ENCODE assay signal across 19 cellular contexts in the genomic region with DNA sequence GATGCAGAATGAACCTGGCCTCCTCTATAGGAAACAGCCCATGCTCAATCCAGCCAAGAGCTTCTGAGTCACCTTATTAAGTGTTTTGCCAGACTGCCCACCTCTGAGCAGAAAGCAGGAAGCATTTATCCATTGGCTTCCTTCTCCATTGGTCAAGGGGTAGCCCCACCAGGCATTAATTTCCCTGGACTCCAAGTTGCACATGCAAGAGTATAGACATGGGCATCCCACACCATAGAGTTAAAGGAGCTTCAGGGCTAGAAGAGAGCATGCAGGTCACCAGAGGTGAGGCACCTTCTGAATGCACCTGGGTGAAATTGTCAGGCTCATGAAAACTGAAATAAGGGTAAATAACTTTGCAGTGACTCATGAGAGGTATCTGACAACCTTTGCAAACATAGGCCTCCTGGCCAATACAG.
A peak's percentile ranks its signal among the peaks of the same experiment; 100 is the strongest.
DNase-seq lines count a peak whose midpoint lies in the region; ATAC-seq and TF ChIP-seq lines count a peak whose summit lies in the region.
"Had no signal": no experiment of that assay in that cellular context is flagged by ENCODE, and none has a peak within 500 bp of the region (broad histone marks: within the 10 kb centered on the region; RNA-seq: fewer than 3 reads in every experiment).

No MANE protein-coding gene starts in this region.

- no peak overlapping the region for H3K27ac Mint-ChIP-seq in activated naive CD4-positive, alpha-beta T cell treated with anti-CD3 and anti-CD28 coated beads, Interleukin-2, amount 50 U/mL, for 72 hours
- H3K27ac Mint-ChIP-seq: CD4-positive, CD25-positive, alpha-beta regulatory T cell had no signal

- no peaks in the 10 kb centered on the region for H3K36me3 Mint-ChIP-seq in activated naive CD4-positive, alpha-beta T cell treated with anti-CD3 and anti-CD28 coated beads, Interleukin-2, amount 50 U/mL, for 72 hours
- H3K36me3 Mint-ChIP-seq: CD4-positive, CD25-positive, alpha-beta regulatory T cell had no signal

- intact Hi-C loops in spleen (cut with DNase I; ENCODE audit: low total_unique reads), result no loop called here

- TF ChIP-seq CTCF in RWPE2 (IDR thresholded peaks at IDR 0.05; ENCODE audit: poor library complexity, severe bottlenecking), result no peak
- TF ChIP-seq CTCF in spleen (IDR thresholded peaks at IDR 0.05 in 8 of 11, conservative IDR thresholded peaks at IDR 0.05 in 3 of 11), result no peak

- peak; percentile 79 for ATAC-seq in RWPE2 (ENCODE audit: low read depth)
- ATAC-seq in activated naive CD4-positive, alpha-beta T cell treated with anti-CD3 and anti-CD28 coated beads, Interleukin-2, amount 50 U/mL, for 72 hours, result no peak

- no peaks in the 10 kb centered on the region for H3K9me3 ChIP-seq in RWPE2 (ENCODE audit: severe bottlenecking)
- no peaks in the 10 kb centered on the region for H3K9me3 ChIP-seq in spleen
- H3K9me3 ChIP-seq: SJCRH30 had no signal

- no peaks in the 10 kb centered on the region for H3K36me3 ChIP-seq in RWPE2 (ENCODE audit: low read depth)
- H3K36me3 ChIP-seq in spleen, result no peaks in the 10 kb centered on the region
- H3K36me3 ChIP-seq: SJCRH30 had no signal

- DNase-seq in HPDE6-E6E7 (ENCODE audit: extremely low spot score), result peak; percentile 2
- no peak for DNase-seq in RWPE2 (ENCODE audit: low spot score)
- DNase-seq in islet precursor cell, result peak; percentile 57
- peak; percentile 51 for DNase-seq in renal cortical epithelial cell (ENCODE audit: low read depth)
- DNase-seq in NCI-H2107 treated with DMSO at 0.1 percent for 48 hours (lab: John Stamatoyannopoulos, UW; ENCODE audit: unreplicated experiment), result no peak
- no peak for DNase-seq in spleen
- DNase-seq in activated naive CD4-positive, alpha-beta T cell treated with anti-CD3 and anti-CD28 coated beads, Interleukin-2, amount 50 U/mL, for 72 hours (ENCODE audit: low spot score in 2 of 2), result no peak
- DNase-seq: CD4-positive, CD25-positive, alpha-beta regulatory T cell; DND-41; IMR-90; MV-4-11; NCI-H1105 treated with DMSO at 0.1 percent for 48 hours; NCI-H1694; NCI-H2081; NCI-H2171 treated with DMSO at 0.1 percent for 48 hours; NCI-H524 treated with DMSO at 0.1 percent for 48 hours; OCI-M1; SJCRH30 had no signal

- H3K4me3 ChIP-seq in RWPE2 (ENCODE audit: severe bottlenecking), result no peak overlapping the region
- no peak overlapping the region for H3K4me3 ChIP-seq in spleen
- H3K4me3 ChIP-seq: SJCRH30 had no signal

- H3K4me1 ChIP-seq in RWPE2 (ENCODE audit: insufficient read depth, poor library complexity, severe bottlenecking) (peaks cover 21% of the 10 kb centered on the region), spleen (no peaks in the 10 kb centered on the region)
- H3K4me1 ChIP-seq: SJCRH30 had no signal

- H3K9me3 Mint-ChIP-seq in activated naive CD4-positive, alpha-beta T cell treated with anti-CD3 and anti-CD28 coated beads, Interleukin-2, amount 50 U/mL, for 72 hours, result no peaks in the 10 kb centered on the region

- no peak for TF ChIP-seq POLR2A in spleen (IDR thresholded peaks at IDR 0.05)

- H3K27me3 ChIP-seq in RWPE2 (ENCODE audit: insufficient read depth, poor library complexity, severe bottlenecking), result no peaks in the 10 kb centered on the region
- no peaks in the 10 kb centered on the region for H3K27me3 ChIP-seq in spleen (replicated peaks in 1 of 7)
- H3K27me3 ChIP-seq: SJCRH30 had no signal

- H3K27ac ChIP-seq in RWPE2 (ENCODE audit: poor library complexity, severe bottlenecking), result peak overlapping the region; percentile 27
- H3K27ac ChIP-seq in spleen, result no peak overlapping the region
- H3K27ac ChIP-seq: KMS-11, SJCRH30 had no signal

Comparison
In these comparisons a context has a peak if more than half of its experiments do, and no peak if none do; other contexts are left out.
1. DNase-seq: peak in HPDE6-E6E7 (single experiment), islet precursor cell (single experiment) and renal cortical epithelial cell (single experiment); none in RWPE2 (single experiment), NCI-H2107 treated with DMSO at 0.1 percent for 48 hours (single experiment), spleen (single experiment) and activated naive CD4-positive, alpha-beta T cell treated with anti-CD3 and anti-CD28 coated beads, Interleukin-2, amount 50 U/mL, for 72 hours (0 of 2).